ENCODE assay signal across 25 cellular contexts in genomic region chr4:8913858-8914460, GRCh38. TPM values are rescaled to one million over a fixed set of nuclear protein-coding genes. Genes with fewer than 3 reads are reported as not detected.
DNase-seq lines count a peak whose midpoint lies in the region; ATAC-seq and TF ChIP-seq lines count a peak whose summit lies in the region.
"Had no signal": no experiment of that assay in that cellular context is flagged by ENCODE, and none has a peak within 500 bp of the region (broad histone marks: within the 10 kb centered on the region; RNA-seq: fewer than 3 reads in every experiment).

No MANE protein-coding gene starts in this region.

- no peak for TF ChIP-seq CTCF in NB4 (IDR thresholded peaks at IDR 0.05; ENCODE audit: low read depth, low read length)
- no peak for TF ChIP-seq CTCF in omental fat pad (IDR thresholded peaks at IDR 0.05)

- H3K27ac Mint-ChIP-seq in activated naive CD4-positive, alpha-beta T cell treated with anti-CD3 and anti-CD28 coated beads, Interleukin-2, amount 50 U/mL, for 72 hours: no peak overlapping the region
- no peak overlapping the region for H3K27ac Mint-ChIP-seq in activated naive CD4-positive, alpha-beta T cell treated with anti-CD3 and anti-CD28 coated beads for 36 hours
- H3K27ac Mint-ChIP-seq: memory B cell; T-helper 2 cell treated with Interferon-gamma antibody and Interleukin-4, amounts not matched to agents 5 μg/mL and 100 μg/mL, for 36 hours had no signal

- intact Hi-C loops in activated naive CD4-positive, alpha-beta T cell treated with anti-CD3 and anti-CD28 coated beads for 36 hours (cut with micrococcal nuclease): no loop called here

- no peak overlapping the region for H3K4me3 ChIP-seq in NB4 (ENCODE audit: low read depth, low read length)
- H3K4me3 ChIP-seq: gastrocnemius medialis, SK-N-MC had no signal

- no peaks in the 10 kb centered on the region for H3K9me3 Mint-ChIP-seq in activated naive CD4-positive, alpha-beta T cell treated with anti-CD3 and anti-CD28 coated beads, Interleukin-2, amount 50 U/mL, for 72 hours
- H3K9me3 Mint-ChIP-seq in activated naive CD4-positive, alpha-beta T cell treated with anti-CD3 and anti-CD28 coated beads for 36 hours: no peaks in the 10 kb centered on the region
- H3K9me3 Mint-ChIP-seq: T-helper 2 cell treated with Interferon-gamma antibody and Interleukin-4, amounts not matched to agents 5 μg/mL and 100 μg/mL, for 36 hours had no signal

- peaks cover 2% of the 10 kb centered on the region for H3K4me1 Mint-ChIP-seq in activated naive CD4-positive, alpha-beta T cell treated with anti-CD3 and anti-CD28 coated beads for 36 hours (ENCODE audit: low read depth)
- H3K4me1 Mint-ChIP-seq: memory B cell had no signal

- ATAC-seq in activated naive CD4-positive, alpha-beta T cell treated with anti-CD3 and anti-CD28 coated beads, Interleukin-2, amount 50 U/mL, for 72 hours: no peak
- ATAC-seq in left lobe of liver (no peak), omental fat pad (ENCODE audit: low FRiP score) (no peak)
- ATAC-seq: gastrocnemius medialis, sciatic nerve had no signal

- peak; percentile 0 to 7 for DNase-seq in activated naive CD4-positive, alpha-beta T cell treated with anti-CD3 and anti-CD28 coated beads, Interleukin-2, amount 50 U/mL, for 72 hours (ENCODE audit: low spot score in 2 of 2)
- DNase-seq in activated naive CD4-positive, alpha-beta T cell treated with anti-CD3 and anti-CD28 coated beads for 36 hours: no peak
- DNase-seq in NB4 (ENCODE audit: low read depth) (peak; percentile 1), left lobe of liver (ENCODE audit: low spot score) (peak; percentile 15), ureter (ENCODE audit: low spot score) (peak; percentile 30), erythroblast (lab: John Stamatoyannopoulos, UW) (no peak), GM19240 (ENCODE audit: insufficient read length, low spot score) (no peak), omental fat pad (ENCODE audit: low spot score) (no peak)
- DNase-seq: activated naive CD4-positive, alpha-beta T cell treated with anti-CD3 and anti-CD28 coated beads, Interleukin-2, amount 50 U/mL, for 16 hours; activated T-cell treated with anti-CD3 and anti-CD28 coated beads, Interleukin-2, amount 50 U/mL, for 48 hours; caudate nucleus; gastrocnemius medialis; HCEC 1CT; kidney glomerular epithelial cell; MV-4-11; NCI-H187; occipital lobe had no signal

- CTCF ChIA-PET in activated naive CD4-positive, alpha-beta T cell treated with anti-CD3 and anti-CD28 coated beads for 36 hours (lab: Charles Lee): no interaction called here

- no peak overlapping the region for H3K4me3 Mint-ChIP-seq in activated naive CD4-positive, alpha-beta T cell treated with anti-CD3 and anti-CD28 coated beads for 36 hours
- H3K4me3 Mint-ChIP-seq: memory B cell; T-helper 2 cell treated with Interferon-gamma antibody and Interleukin-4, amounts not matched to agents 5 μg/mL and 100 μg/mL, for 36 hours had no signal

- TF ChIP-seq POLR2A in NB4 (IDR thresholded peaks at IDR 0.05; ENCODE audit: extremely low read depth, insufficient read length) (no peak), erythroblast (IDR thresholded peaks at IDR 0.05; ENCODE audit: low read length) (no peak)

- no peaks in the 10 kb centered on the region for H3K36me3 Mint-ChIP-seq in activated naive CD4-positive, alpha-beta T cell treated with anti-CD3 and anti-CD28 coated beads, Interleukin-2, amount 50 U/mL, for 72 hours
- no peaks in the 10 kb centered on the region for H3K36me3 Mint-ChIP-seq in activated naive CD4-positive, alpha-beta T cell treated with anti-CD3 and anti-CD28 coated beads for 36 hours (ENCODE audit: low read depth)
- H3K36me3 Mint-ChIP-seq: memory B cell had no signal

- no peaks in the 10 kb centered on the region for H3K27me3 Mint-ChIP-seq in activated naive CD4-positive, alpha-beta T cell treated with anti-CD3 and anti-CD28 coated beads for 36 hours (ENCODE audit: low read depth)

RNA-seq across cellular contexts. Expression of gene HMX1, which starts 42.3 kb away (rescaled TPM):
- total RNA-seq in activated naive CD4-positive, alpha-beta T cell treated with anti-CD3 and anti-CD28 coated beads, Interleukin-2, amount 50 U/mL, for 72 hours: not detected
- not detected for total RNA-seq in activated naive CD4-positive, alpha-beta T cell treated with anti-CD3 and anti-CD28 coated beads for 36 hours
- total RNA-seq in left lobe of liver: not detected
- not detected for total RNA-seq in ureter
- total RNA-seq in omental fat pad: not detected
- total RNA-seq: aorta, gastrocnemius medialis, HT1080, RPMI7951, sciatic nerve, subcutaneous adipose tissue had no signal

Comparison
In these comparisons a context has a peak if more than half of its experiments do, and no peak if none do; other contexts are left out.
1. DNase-seq: peak in activated naive CD4-positive, alpha-beta T cell treated with anti-CD3 and anti-CD28 coated beads, Interleukin-2, amount 50 U/mL, for 72 hours (2 of 2), NB4 (single experiment), left lobe of liver (single experiment) and ureter (single experiment); none in activated naive CD4-positive, alpha-beta T cell treated with anti-CD3 and anti-CD28 coated beads for 36 hours (single experiment), erythroblast (0 of 2), GM19240 (single experiment) and omental fat pad (single experiment).